In genomic region chr19:38727306-38727867, GRCh38 we compare ENCODE assay signal across 1 cellular context.
TF ChIP-seq lines count a peak whose summit lies in the region.

No MANE protein-coding gene starts in this region.

TF ChIP-seq in H1, 55 proteins besides CTCF, POLR2A, EP300 and RAD21:
- TF ChIP-seq USF2 (IDR thresholded peaks at IDR 0.05; ENCODE audit: low read length): no peak
- no peak for TF ChIP-seq ASH2L (IDR thresholded peaks at IDR 0.05; ENCODE audit: low read length)
- TF ChIP-seq POLR2AphosphoS5 (IDR thresholded peaks at IDR 0.05; ENCODE audit: low read depth, low read length): no peak
- no peak for TF ChIP-seq CHD2 (IDR thresholded peaks at IDR 0.05; ENCODE audit: low read length)
- TF ChIP-seq ATF3 (IDR thresholded peaks at IDR 0.05; ENCODE audit: insufficient read depth, low read depth, low read length): no peak
- TF ChIP-seq TEAD4 (IDR thresholded peaks at IDR 0.05; ENCODE audit: low read depth, low read length): no peak
- TF ChIP-seq BACH1 (IDR thresholded peaks at IDR 0.05; ENCODE audit: low read length): no peak
- TF ChIP-seq CREB1 (IDR thresholded peaks at IDR 0.05): no peak
- no peak for TF ChIP-seq BRCA1 (IDR thresholded peaks at IDR 0.05; ENCODE audit: low read depth, low read length)
- TF ChIP-seq SP4 (IDR thresholded peaks at IDR 0.05; ENCODE audit: low read length): no peak
- no peak for TF ChIP-seq RNF2 (IDR thresholded peaks at IDR 0.05; ENCODE audit: borderline replicate concordance, low read depth, low read length, missing control alignments, poor library complexity, severe bottlenecking)
- no peak for TF ChIP-seq SRF (IDR thresholded peaks at IDR 0.05; ENCODE audit: low read depth, low read length)
- no peak for TF ChIP-seq NRF1 (IDR thresholded peaks at IDR 0.05; ENCODE audit: low read depth, low read length)
- TF ChIP-seq SAP30 (IDR thresholded peaks at IDR 0.05; ENCODE audit: insufficient read depth, insufficient replicate concordance, low read length): no peak
- no peak for TF ChIP-seq KDM5A (IDR thresholded peaks at IDR 0.05; ENCODE audit: low read length)
- TF ChIP-seq SIX5 (IDR thresholded peaks at IDR 0.05; ENCODE audit: low read depth, low read length): no peak
- no peak for TF ChIP-seq KDM4A (IDR thresholded peaks at IDR 0.05; ENCODE audit: low read depth, low read length, severe bottlenecking)
- TF ChIP-seq MAX (IDR thresholded peaks at IDR 0.05): no peak
TF ChIP-seq in H1: peak in this region for 0.
